In genomic region chr1:176374967-176375569, GRCh38 we compare ENCODE assay signal across 8 cellular contexts.
A peak's percentile ranks its signal among the peaks of the same experiment; 100 is the strongest.
DNase-seq lines count a peak whose midpoint lies in the region; ATAC-seq, FAIRE-seq and TF ChIP-seq lines count a peak whose summit lies in the region.

No MANE protein-coding gene starts in this region.

- no peaks in the 10 kb centered on the region for H3K27me3 ChIP-seq in CD4-positive, alpha-beta T cell (ENCODE audit: control insufficient read depth, insufficient read depth, low read length)
- H3K27me3 ChIP-seq in H1 (replicated peaks in 1 of 4; ENCODE audit: control insufficient read depth in 3 of 4, extremely low read depth in 1 of 4, insufficient read depth in 3 of 4, low read length in 3 of 4) (no peaks in the 10 kb centered on the region), mesenchymal stem cell (ENCODE audit: control insufficient read depth in 1 of 2, insufficient read depth in 1 of 2, low read length in 2 of 2) (no peaks in the 10 kb centered on the region)

- H3K27ac ChIP-seq in CD4-positive, alpha-beta T cell (ENCODE audit: low read depth, low read length): no peak overlapping the region
- H3K27ac ChIP-seq in H1 (ENCODE audit: low read depth, low read length) (no peak overlapping the region), mesenchymal stem cell (ENCODE audit: low read length, poor library complexity, severe bottlenecking) (no peak overlapping the region)

- H3K9ac ChIP-seq in H1 (replicated peaks in 1 of 4; ENCODE audit: extremely low read depth in 1 of 4, low read depth in 3 of 4, low read length in 3 of 4) (no peak overlapping the region), mesenchymal stem cell (ENCODE audit: low read length) (no peak overlapping the region)

- intact Hi-C loops in CD4-positive, alpha-beta T cell (cut with DNase I, micrococcal nuclease): loop anchor here in 1 of 2 experiments (10.0 kb wide), 1 partner anchor 320 kb away; no protein-coding TSS in a partner anchor

- TF ChIP-seq CTCF in CD4-positive, alpha-beta T cell (IDR thresholded peaks at IDR 0.05): peak; percentile 66
- TF ChIP-seq CTCF in H1 (IDR thresholded peaks at IDR 0.05; ENCODE audit: control extremely low read depth in 1 of 3, insufficient read depth in 1 of 3, low read depth in 1 of 3, low read length in 3 of 3): peak; percentile 71 to 93 (median 93)

- no peak overlapping the region for H4K5ac ChIP-seq in H1 (ENCODE audit: insufficient read length, low read depth, low read length)

- H2BK120ac ChIP-seq in H1 (replicated peaks; ENCODE audit: low read depth, low read length): no peak overlapping the region
- no peak overlapping the region for H2BK120ac ChIP-seq in mesenchymal stem cell (ENCODE audit: low read depth, low read length)

- H3K4me2 ChIP-seq in H1 (ENCODE audit: insufficient read depth in 1 of 2, low read depth in 2 of 2, low read length in 2 of 2): no peak overlapping the region
- no peak overlapping the region for H3K4me2 ChIP-seq in mesenchymal stem cell (ENCODE audit: low read length, poor library complexity, severe bottlenecking)

- POLR2A ChIA-PET in CD4-positive, alpha-beta T cell (lab: Charles Lee): no interaction called here
- POLR2A ChIA-PET in H1 (lab: Charles Lee; ENCODE audit: partially characterized antibody): no interaction called here

- no peak overlapping the region for H2BK12ac ChIP-seq in H1 (ENCODE audit: low read depth, low read length)
- H2BK12ac ChIP-seq in mesenchymal stem cell (ENCODE audit: low read length in 2 of 2): no peak overlapping the region

- H3K23ac ChIP-seq in H1 (ENCODE audit: insufficient read length) (no peak overlapping the region), mesenchymal stem cell (ENCODE audit: low read length in 2 of 2) (no peak overlapping the region)

- H2AFZ ChIP-seq in H1 (ENCODE audit: low read length): no peak overlapping the region
- no peak overlapping the region for H2AFZ ChIP-seq in mesenchymal stem cell (ENCODE audit: low read depth, low read length)

- H3K36me3 Mint-ChIP-seq in CD4-positive, alpha-beta T cell (ENCODE audit: low read depth): no peaks in the 10 kb centered on the region

- no peaks in the 10 kb centered on the region for H3K9me3 Mint-ChIP-seq in CD4-positive, alpha-beta T cell

- peak; percentile 98 to 100 for TF ChIP-seq RAD21 in H1 (IDR thresholded peaks at IDR 0.05 in 1 of 2, conservative IDR thresholded peaks at IDR 0.05 in 1 of 2; ENCODE audit: low read depth in 2 of 2, low read length in 2 of 2)

- peak; percentile 99 for FAIRE-seq in H1 (lab: Jason Lieb, UNC)

- no peak overlapping the region for H3K4me3 Mint-ChIP-seq in CD4-positive, alpha-beta T cell

- no peaks in the 10 kb centered on the region for H3K9me3 ChIP-seq in CD4-positive, alpha-beta T cell (ENCODE audit: control insufficient read depth, low read length)
- H3K9me3 ChIP-seq in H1 (ENCODE audit: insufficient read depth in 2 of 2, low read depth in 1 of 2, low read length in 1 of 2) (no peaks in the 10 kb centered on the region), mesenchymal stem cell (ENCODE audit: control insufficient read depth, low read length) (no peaks in the 10 kb centered on the region)

- no peak for TF ChIP-seq EP300 in H1 (IDR thresholded peaks at IDR 0.05; ENCODE audit: borderline replicate concordance in 1 of 2, low read depth in 2 of 2, low read length in 2 of 2)

- H3K79me2 ChIP-seq in H1 (ENCODE audit: control insufficient read depth in 1 of 2, insufficient read depth in 2 of 2, low read length in 2 of 2): no peaks in the 10 kb centered on the region

- H3K14ac ChIP-seq in H1 (ENCODE audit: insufficient read length) (no peak overlapping the region), mesenchymal stem cell (ENCODE audit: low read length in 2 of 2) (no peak overlapping the region)

- H4K20me1 ChIP-seq in H1 (replicated peaks in 1 of 2; ENCODE audit: control insufficient read depth in 1 of 2, insufficient read depth in 2 of 2, low read length in 2 of 2): no peaks in the 10 kb centered on the region

- WGBS in H1 (ENCODE audit: extremely low coverage in 1 of 2, insufficient coverage in 1 of 2, insufficient read length in 1 of 2, insufficient replicate concordance in 2 of 2, low coverage in 1 of 2, low lambda C conversion rate in 2 of 2, missing lambda C conversion rate in 1 of 2), 2 experiments: 39% methylated on average over 7 of the region's 7 CpGs; no CpG with 5 or more reads in 1 of the 2 experiments
- WGBS in mesenchymal stem cell: 25% methylated on average over 7 of the region's 7 CpGs

- CTCF ChIA-PET in CD4-positive, alpha-beta T cell (lab: Charles Lee): no interaction called here
- CTCF ChIA-PET in H1 (lab: Charles Lee; ENCODE audit: partially characterized antibody): interaction anchor here (0.6 to 2.2 kb wide), 21 partner anchors 9 to 509 kb away, joined by 3 to 14 read pairs (median 3); no protein-coding TSS in a partner anchor

- H3K4ac ChIP-seq in H1 (replicated peaks; ENCODE audit: insufficient read length, low read depth, low read length) (no peak overlapping the region), mesenchymal stem cell (ENCODE audit: low read depth in 1 of 2, low read length in 2 of 2) (no peak overlapping the region)

- H3K79me1 ChIP-seq in H1 (ENCODE audit: low read depth, low read length): no peaks in the 10 kb centered on the region
- H3K79me1 ChIP-seq in mesenchymal stem cell (replicated peaks; ENCODE audit: low read length, poor library complexity, severe bottlenecking): no peaks in the 10 kb centered on the region

- no peaks in the 10 kb centered on the region for H3K36me3 ChIP-seq in H1 (ENCODE audit: control insufficient read depth in 2 of 4, insufficient read depth in 4 of 4, low read length in 3 of 4)
- no peaks in the 10 kb centered on the region for H3K36me3 ChIP-seq in mesenchymal stem cell (ENCODE audit: control insufficient read depth in 1 of 2, insufficient read depth in 2 of 2, low read depth in 1 of 2, low read length in 2 of 2)

- H2AK5ac ChIP-seq in H1 (ENCODE audit: low read depth, low read length) (no peak overlapping the region), mesenchymal stem cell (ENCODE audit: low read length, severe bottlenecking) (no peak overlapping the region)

- no peak overlapping the region for H2BK20ac ChIP-seq in H1 (ENCODE audit: low read length)

- H3K4me1 Mint-ChIP-seq in CD4-positive, alpha-beta T cell (ENCODE audit: low read depth): no peaks in the 10 kb centered on the region

- H3K23me2 ChIP-seq in H1 (ENCODE audit: low read depth, low read length): no peaks in the 10 kb centered on the region

- H3K27ac Mint-ChIP-seq in CD4-positive, alpha-beta T cell: no peak overlapping the region

- H3K56ac ChIP-seq in H1 (replicated peaks; ENCODE audit: insufficient read length, low read depth, low read length): no peak overlapping the region

- DNase-seq in CD4-positive, alpha-beta T cell: peak; percentile 5 to 50 (median 26)
- DNase-seq in NCI-H526 (lab: John Stamatoyannopoulos, UW): peak; percentile 71 to 96
- DNase-seq in activated CD4-positive, alpha-beta T cell treated with anti-CD3 and anti-CD28 coated beads, Interleukin-2, amount 50 U/mL, for 24 hours (ENCODE audit: low read depth in 1 of 2, low spot score in 1 of 2): peak; percentile 16 to 49
- DNase-seq in H1 (ENCODE audit: low read depth in 1 of 2, low spot score in 2 of 2): peak; percentile 58 to 93
- peak; percentile 64 for DNase-seq in mesenchymal stem cell
- peak; percentile 32 for DNase-seq in stimulated activated CD8-positive, alpha-beta memory T cell treated with anti-CD3 and anti-CD28 coated beads, Interleukin-4, amount 100 ng/mL, for 24 hours (ENCODE audit: low read depth)

- H3K18ac ChIP-seq in H1 (ENCODE audit: extremely low read depth, low read length) (no peak overlapping the region), mesenchymal stem cell (ENCODE audit: low read depth in 1 of 2, low read length in 2 of 2) (no peak overlapping the region)

- peaks cover 12% of the 10 kb centered on the region for H3K27me3 Mint-ChIP-seq in CD4-positive, alpha-beta T cell

- H4K91ac ChIP-seq in H1 (replicated peaks; ENCODE audit: insufficient read length, low read length) (no peak overlapping the region), mesenchymal stem cell (ENCODE audit: low read length) (no peak overlapping the region)

- no peak overlapping the region for H2BK5ac ChIP-seq in H1 (ENCODE audit: low read depth, low read length)
- no peak overlapping the region for H2BK5ac ChIP-seq in mesenchymal stem cell (ENCODE audit: low read depth, low read length, poor library complexity, severe bottlenecking)

- no peak overlapping the region for H3K4me3 ChIP-seq in H1 (ENCODE audit: extremely low read depth in 1 of 4, insufficient read depth in 2 of 4, low read depth in 3 of 4, low read length in 4 of 4)
- no peak overlapping the region for H3K4me3 ChIP-seq in mesenchymal stem cell (ENCODE audit: insufficient read depth in 1 of 2, low read depth in 1 of 2, low read length in 2 of 2)

- H4K8ac ChIP-seq in H1 (ENCODE audit: extremely low read depth, insufficient read depth, low read length) (no peak overlapping the region), mesenchymal stem cell (ENCODE audit: low read length) (no peak overlapping the region)

- no peak overlapping the region for H2BK15ac ChIP-seq in H1 (ENCODE audit: low read length)
- H2BK15ac ChIP-seq in mesenchymal stem cell (ENCODE audit: low read depth, poor library complexity, severe bottlenecking): no peak overlapping the region

- TF ChIP-seq POLR2A in H1 (IDR thresholded peaks at IDR 0.05; ENCODE audit: control extremely low read depth in 1 of 2, low read depth in 2 of 2, low read length in 2 of 2): no peak

- H3K4me1 ChIP-seq in H1 (replicated peaks in 1 of 4; ENCODE audit: control insufficient read depth in 3 of 4, insufficient read depth in 4 of 4, low read length in 3 of 4) (no peaks in the 10 kb centered on the region), mesenchymal stem cell (ENCODE audit: control insufficient read depth, insufficient read depth, low read depth, low read length) (no peaks in the 10 kb centered on the region)

- ATAC-seq in CD4-positive, alpha-beta T cell (ENCODE audit: poor library complexity): peak; percentile 37
- ATAC-seq in GM19351 (IDR thresholded peaks at IDR 0.05; ENCODE audit: unreplicated experiment) (peak; percentile 91), HG03432 (IDR thresholded peaks at IDR 0.05; ENCODE audit: unreplicated experiment) (peak; percentile 89)

TF ChIP-seq in H1, 55 proteins besides CTCF, POLR2A, EP300 and RAD21:
- no peak for TF ChIP-seq CHD2 (IDR thresholded peaks at IDR 0.05; ENCODE audit: low read length)
- TF ChIP-seq HDAC6 (IDR thresholded peaks at IDR 0.05; ENCODE audit: low read depth, low read length): no peak
- no peak for TF ChIP-seq RBBP5 (IDR thresholded peaks at IDR 0.05; ENCODE audit: borderline replicate concordance, low read depth, low read length)
- TF ChIP-seq JUND (IDR thresholded peaks at IDR 0.05; ENCODE audit: low read length): no peak
- TF ChIP-seq TEAD4 (IDR thresholded peaks at IDR 0.05; ENCODE audit: low read depth, low read length): no peak
- TF ChIP-seq YY1 (IDR thresholded peaks at IDR 0.05; ENCODE audit: low read depth, low read length): 0 out of 2 replicates have a peak, but pooled peaks have one; percentile 23
TF ChIP-seq in H1: peak in this region for 1.

Comparison
In these comparisons a context has a peak if more than half of its experiments do, and no peak if none do; other contexts are left out.
1. ATAC-seq: peak in every context shown above with its lines; median percentile 91 in GM19351; 89 in HG03432; 37 in CD4-positive, alpha-beta T cell.
2. DNase-seq: peak in every context shown above with its lines; median percentile 84 in NCI-H526; 76 in H1; 64 in mesenchymal stem cell; 32 in activated CD4-positive, alpha-beta T cell treated with anti-CD3 and anti-CD28 coated beads, Interleukin-2, amount 50 U/mL, for 24 hours; 32 in stimulated activated CD8-positive, alpha-beta memory T cell treated with anti-CD3 and anti-CD28 coated beads, Interleukin-4, amount 100 ng/mL, for 24 hours; 26 in CD4-positive, alpha-beta T cell.